8 cellular contexts compared by ENCODE assay signal in genomic region chr19:44749318-44749717, GRCh38. TPM values are rescaled to one million over a fixed set of nuclear protein-coding genes. Genes with fewer than 3 reads are reported as not detected.
DNase-seq lines count a peak whose midpoint lies in the region; ATAC-seq and TF ChIP-seq lines count a peak whose summit lies in the region.

No MANE protein-coding gene starts in this region.

- no peak for ATAC-seq in GM18519 (IDR thresholded peaks at IDR 0.05; ENCODE audit: low FRiP score, unreplicated experiment)

- 6 to 23% methylated on average over 2 of the region's 2 CpGs for WGBS in lower leg skin, 2 donors

- peaks cover 5 to 84% (median 73%) of the 10 kb centered on the region in 4 donors for H3K4me1 ChIP-seq in tibial artery

- no peak for TF ChIP-seq CTCF in astrocyte of the cerebellum (IDR thresholded peaks at IDR 0.05; ENCODE audit: low read depth, low read length, missing control alignments)
- TF ChIP-seq CTCF in lower leg skin (IDR thresholded peaks at IDR 0.05) = no peak
- no peak for TF ChIP-seq CTCF in tibial artery (IDR thresholded peaks at IDR 0.05)

- H3K9me3 Mint-ChIP-seq in activated T-cell treated with anti-CD3 and anti-CD28 coated beads, Interleukin-2, amount 50 U/mL, for 24 hours = no peaks in the 10 kb centered on the region

- no peaks in the 10 kb centered on the region for H3K27me3 ChIP-seq in tibial artery

- H3K27ac ChIP-seq in tibial artery = peak overlapping the region; percentile 77 to 82

- H3K4me3 Mint-ChIP-seq in activated T-cell treated with anti-CD3 and anti-CD28 coated beads, Interleukin-2, amount 50 U/mL, for 24 hours = peak overlapping the region; percentile 93

- peaks cover 0 to 9% (median 0%) of the 10 kb centered on the region in 3 donors for H3K36me3 ChIP-seq in tibial artery

- no peaks in the 10 kb centered on the region for H3K9me3 ChIP-seq in tibial artery

- TF ChIP-seq POLR2A in lower leg skin (IDR thresholded peaks at IDR 0.05) = no peak

- intact Hi-C loops in lower leg skin (cut with DNase I; ENCODE audit: low total_unique reads) = loop anchor here (5.0 kb wide), 1 partner anchor 992 kb away; no protein-coding TSS in a partner anchor
- intact Hi-C loops in tibial artery (cut with DNase I; ENCODE audit: low total_unique reads) = no loop called here

- DNase-seq in activated T-cell treated with anti-CD3 and anti-CD28 coated beads, Interleukin-2, amount 50 U/mL, for 24 hours = no peak
- DNase-seq in activated T-cell treated with anti-CD3 and anti-CD28 coated beads for 4 hours (no peak), astrocyte of the cerebellum (ENCODE audit: low read depth) (no peak), lower leg skin (ENCODE audit: low spot score in 2 of 2) (no peak), tibial artery (no peak), NCI-H510A (lab: John Stamatoyannopoulos, UW) (no peak)
- no peak for DNase-seq in activated CD4-positive, alpha-beta T cell treated with anti-CD3 and anti-CD28 coated beads for 1 hour

- no peaks in the 10 kb centered on the region for H3K27me3 Mint-ChIP-seq in activated T-cell treated with anti-CD3 and anti-CD28 coated beads, Interleukin-2, amount 50 U/mL, for 24 hours

- peak overlapping the region; percentile 90 for H3K27ac Mint-ChIP-seq in activated T-cell treated with anti-CD3 and anti-CD28 coated beads, Interleukin-2, amount 50 U/mL, for 24 hours

- peak overlapping the region; percentile 76 for H3K4me3 ChIP-seq in astrocyte of the cerebellum (ENCODE audit: low read depth, low read length)
- H3K4me3 ChIP-seq in lower leg skin (ENCODE audit: low read depth, poor library complexity, severe bottlenecking) = peak overlapping the region; percentile 80
- peak overlapping the region; percentile 59 to 64 for H3K4me3 ChIP-seq in tibial artery

- H3K36me3 Mint-ChIP-seq in activated T-cell treated with anti-CD3 and anti-CD28 coated beads, Interleukin-2, amount 50 U/mL, for 24 hours (ENCODE audit: low read depth) = peaks cover 55% of the 10 kb centered on the region

- in situ Hi-C loops in astrocyte of the cerebellum (cut with HindIII; ENCODE audit: low sequenced_read_pairs) = no loop called here

- peaks cover 60% of the 10 kb centered on the region for H3K4me1 Mint-ChIP-seq in activated T-cell treated with anti-CD3 and anti-CD28 coated beads, Interleukin-2, amount 50 U/mL, for 24 hours (ENCODE audit: low read depth)

RNA-seq across cellular contexts. Expression of gene BCL3, which starts 0.8 kb away (rescaled TPM):
- total RNA-seq in lower leg skin = 10 to 100 TPM; 17.1 to 27.3 (median 19.0) TPM

RNA-seq across cellular contexts. Expression of gene CBLC, which starts 28.4 kb away (rescaled TPM):
- 10 to 100 TPM; 64.3 to 87.0 (median 75.6) TPM for total RNA-seq in lower leg skin

RNA-seq across cellular contexts. Expression of gene CEACAM16, which starts 50.4 kb away (rescaled TPM):
- not detected for total RNA-seq in lower leg skin

RNA-seq across cellular contexts. Expression of gene BCAM, which starts 59.6 kb away (rescaled TPM):
- total RNA-seq in lower leg skin = 10 to 100 TPM; 32.3 to 73.5 (median 58.0) TPM
